In the genomic region with DNA sequence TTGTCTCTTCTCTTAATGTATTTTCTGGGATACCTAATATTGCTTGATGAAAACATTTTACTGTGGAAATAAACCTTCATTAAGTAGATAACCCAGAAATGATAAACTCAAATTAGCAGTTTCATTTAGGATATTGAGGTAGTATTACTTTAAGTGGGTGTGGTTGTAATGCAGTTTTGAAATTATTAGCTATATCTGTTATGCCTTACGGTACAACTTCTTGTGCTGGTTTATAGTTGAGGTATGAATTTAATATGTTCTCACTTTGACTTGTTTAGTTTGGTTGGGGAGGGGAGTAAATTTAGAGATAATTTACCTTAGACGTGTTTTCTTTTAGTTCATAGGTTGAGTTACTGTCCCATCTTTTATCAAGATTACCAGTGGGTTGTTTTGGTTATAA, we compare ENCODE assay signal across 17 cellular contexts.
"Had no signal": no experiment of that assay in that cellular context is flagged by ENCODE, and none has a peak within 500 bp of the region (broad histone marks: within the 10 kb centered on the region; RNA-seq: fewer than 3 reads in every experiment).

No MANE protein-coding gene starts in this region.

- DNase-seq: activated CD4-positive, alpha-beta T cell treated with anti-CD3 and anti-CD28 coated beads for 36 hours; activated CD8-positive, alpha-beta memory T cell treated with anti-CD3 and anti-CD28 coated beads, Interleukin-2, amount 50 U/mL, for 4 hours; activated CD8-positive, alpha-beta T cell treated with anti-CD3 and anti-CD28 coated beads for 36 hours; activated naive CD4-positive, alpha-beta T cell treated with Interleukin-2 at 50 U/mL for 16 hours; activated naive CD8-positive, alpha-beta T cell treated with anti-CD3 and anti-CD28 coated beads, Interleukin-2, amount 50 U/mL, for 24 hours; activated T-cell treated with anti-CD3 and anti-CD28 coated beads, Interleukin-2, amount 50 U/mL, for 72 hours; foreskin keratinocyte; immature natural killer cell; left cardiac atrium; naive thymus-derived CD4-positive, alpha-beta T cell; stimulated activated CD4-positive, alpha-beta T cell treated with anti-CD3 and anti-CD28 coated beads, Interleukin-4, amount 100 ng/mL, for 4 hours; thyroid gland had no signal

- ATAC-seq: activated CD4-positive, alpha-beta T cell treated with anti-CD3 and anti-CD28 coated beads for 36 hours; activated T-cell treated with anti-CD3 and anti-CD28 coated beads, Interleukin-2, amount 50 U/mL, for 72 hours; foreskin keratinocyte; left cardiac atrium; naive thymus-derived CD4-positive, alpha-beta T cell had no signal

- H3K9me3 ChIP-seq: thyroid gland had no signal

- FAIRE-seq: endothelial cell of umbilical vein, urothelium cell line had no signal

- H3K27me3 Mint-ChIP-seq: activated CD4-positive, alpha-beta T cell treated with anti-CD3 and anti-CD28 coated beads for 36 hours; activated CD8-positive, alpha-beta T cell treated with anti-CD3 and anti-CD28 coated beads for 36 hours; activated naive CD8-positive, alpha-beta T cell treated with anti-CD3 and anti-CD28 coated beads, Interleukin-2, amount 50 U/mL, for 24 hours; naive thymus-derived CD4-positive, alpha-beta T cell had no signal

- H3K36me3 ChIP-seq: cardiac muscle cell, thyroid gland had no signal

- H3K4me3 Mint-ChIP-seq: activated CD4-positive, alpha-beta T cell treated with anti-CD3 and anti-CD28 coated beads for 36 hours; activated CD8-positive, alpha-beta T cell treated with anti-CD3 and anti-CD28 coated beads for 36 hours; activated naive CD8-positive, alpha-beta T cell treated with anti-CD3 and anti-CD28 coated beads, Interleukin-2, amount 50 U/mL, for 24 hours; immature natural killer cell; naive thymus-derived CD4-positive, alpha-beta T cell had no signal

- H3K27me3 ChIP-seq: ascending aorta, cardiac muscle cell, foreskin keratinocyte, thyroid gland had no signal

- H3K27ac Mint-ChIP-seq: activated CD4-positive, alpha-beta T cell treated with anti-CD3 and anti-CD28 coated beads for 36 hours; activated CD8-positive, alpha-beta T cell treated with anti-CD3 and anti-CD28 coated beads for 36 hours; activated naive CD8-positive, alpha-beta T cell treated with anti-CD3 and anti-CD28 coated beads, Interleukin-2, amount 50 U/mL, for 24 hours; activated T-cell treated with anti-CD3 and anti-CD28 coated beads, Interleukin-2, amount 50 U/mL, for 72 hours; immature natural killer cell; naive thymus-derived CD4-positive, alpha-beta T cell had no signal

- H3K27ac ChIP-seq: ascending aorta, cardiac muscle cell, foreskin keratinocyte, thyroid gland had no signal

- H3K4me3 ChIP-seq: ascending aorta, cardiac muscle cell, lung, thyroid gland had no signal

- H3K4me1 ChIP-seq: ascending aorta, foreskin keratinocyte, thyroid gland had no signal

- H3K9me3 Mint-ChIP-seq: activated naive CD8-positive, alpha-beta T cell treated with anti-CD3 and anti-CD28 coated beads, Interleukin-2, amount 50 U/mL, for 24 hours; immature natural killer cell had no signal
